In genomic region chr2:26000561-26001211, GRCh38 we compare ENCODE assay signal across 13 cellular contexts. TPM values are rescaled to one million over a fixed set of nuclear protein-coding genes. Genes with fewer than 3 reads are reported as not detected.
DNase-seq lines count a peak whose midpoint lies in the region; ATAC-seq, FAIRE-seq and TF ChIP-seq lines count a peak whose summit lies in the region.
"Had no signal": no experiment of that assay in that cellular context is flagged by ENCODE, and none has a peak within 500 bp of the region (broad histone marks: within the 10 kb centered on the region; RNA-seq: fewer than 3 reads in every experiment).

No MANE protein-coding gene starts in this region.

- DNase-seq in astrocyte (ENCODE audit: low read depth) (no peak), lung (ENCODE audit: low spot score) (no peak), testis (peak; percentile 43), NCI-H1930 (lab: John Stamatoyannopoulos, UW) (no peak), cerebellar nuclear complex (lab: John Stamatoyannopoulos, UW) (no peak), NCI-H128 (lab: John Stamatoyannopoulos, UW; ENCODE audit: unreplicated experiment) (no peak)
- DNase-seq: CD8-positive, alpha-beta memory T cell; endodermal cell; spleen had no signal

- intact Hi-C loops in testis (cut with DNase I; ENCODE audit: low total_unique reads), result no loop called here

- H2AFZ ChIP-seq in astrocyte (ENCODE audit: low read depth, low read length), result no peak overlapping the region

- no peaks in the 10 kb centered on the region for H3K27me3 ChIP-seq in astrocyte (ENCODE audit: insufficient read depth, low read length)
- H3K27me3 ChIP-seq in lung (ENCODE audit: control insufficient read depth, insufficient read depth), result no peaks in the 10 kb centered on the region
- no peaks in the 10 kb centered on the region for H3K27me3 ChIP-seq in testis
- H3K27me3 ChIP-seq: Peyer's patch, spleen had no signal

- TF ChIP-seq CTCF in astrocyte (IDR thresholded peaks at IDR 0.05; ENCODE audit: insufficient read depth, low read depth, low read length) (no peak), lung (IDR thresholded peaks at IDR 0.05; ENCODE audit: control extremely low read depth, extremely low read depth) (no peak), testis (IDR thresholded peaks at IDR 0.05) (no peak)

- H3K9me3 Mint-ChIP-seq in astrocyte (ENCODE audit: unreplicated experiment), result no peaks in the 10 kb centered on the region
- H3K9me3 Mint-ChIP-seq: CD8-positive, alpha-beta memory T cell; endodermal cell had no signal

- no peak for TF ChIP-seq EP300 in Ishikawa (IDR thresholded peaks at IDR 0.05; ENCODE audit: borderline replicate concordance)

- H3K36me3 Mint-ChIP-seq in astrocyte (ENCODE audit: low read depth, unreplicated experiment), result no peaks in the 10 kb centered on the region

- H3K4me2 ChIP-seq in astrocyte (ENCODE audit: low read length), result no peak overlapping the region

- no peak overlapping the region for H3K27ac ChIP-seq in astrocyte (ENCODE audit: low read depth, low read length)
- H3K27ac ChIP-seq in lung (ENCODE audit: low read depth in 1 of 2, low read length in 1 of 2), result no peak overlapping the region
- no peak overlapping the region for H3K27ac ChIP-seq in testis

- no peak for FAIRE-seq in astrocyte (lab: Jason Lieb, UNC)
- FAIRE-seq: H54 had no signal

- TF ChIP-seq RAD21 in Ishikawa (IDR thresholded peaks at IDR 0.05; ENCODE audit: low read depth), result peak; percentile 16; the same call in 1 of the 2 replicates

- H3K4me1 Mint-ChIP-seq in astrocyte (ENCODE audit: low read depth, unreplicated experiment), result peaks cover 19% of the 10 kb centered on the region
- H3K4me1 Mint-ChIP-seq: CD8-positive, alpha-beta memory T cell had no signal

- TF ChIP-seq POLR2A in testis (IDR thresholded peaks at IDR 0.05), result no peak

- peaks cover 14% of the 10 kb centered on the region for H3K4me1 ChIP-seq in astrocyte (ENCODE audit: insufficient read depth, low read length)
- peaks cover 5 to 13% of the 10 kb centered on the region in 2 donors for H3K4me1 ChIP-seq in lung (ENCODE audit: control insufficient read depth in 2 of 2, insufficient read depth in 2 of 2, low read length in 2 of 2)
- H3K4me1 ChIP-seq in testis, result peaks cover 24% of the 10 kb centered on the region

- peak overlapping the region; percentile 7 for H3K27ac Mint-ChIP-seq in astrocyte (ENCODE audit: unreplicated experiment)
- H3K27ac Mint-ChIP-seq: endodermal cell had no signal

- H3K79me2 ChIP-seq in astrocyte (ENCODE audit: insufficient read depth, low read length), result no peaks in the 10 kb centered on the region

- H3K4me3 ChIP-seq in astrocyte (ENCODE audit: insufficient read depth, low read depth, low read length) (no peak overlapping the region), lung (no peak overlapping the region), testis (no peak overlapping the region)
- H3K4me3 ChIP-seq: Peyer's patch had no signal

- WGBS in lung, 2 donors, result 63 to 64% methylated on average over 7 of the region's 7 CpGs
- 56 to 75% methylated on average over 7 of the region's 7 CpGs for WGBS in testis, 2 donors

- H3K36me3 ChIP-seq in astrocyte (ENCODE audit: insufficient read depth, low read length), result no peaks in the 10 kb centered on the region
- no peaks in the 10 kb centered on the region for H3K36me3 ChIP-seq in lung (ENCODE audit: control insufficient read depth in 2 of 2, insufficient read depth in 2 of 2, low read length in 2 of 2)
- H3K36me3 ChIP-seq in testis (ENCODE audit: low read depth, missing control alignments), result no peaks in the 10 kb centered on the region
- H3K36me3 ChIP-seq: Peyer's patch, spleen had no signal

- H3K9ac ChIP-seq in astrocyte (ENCODE audit: low read length), result no peak overlapping the region

- ATAC-seq in lung (ENCODE audit: insufficient read depth, low FRiP score), result peak; percentile 37
- ATAC-seq in GM18520 (IDR thresholded peaks at IDR 0.05; ENCODE audit: unreplicated experiment), result no peak

- H3K9me3 ChIP-seq in astrocyte (ENCODE audit: insufficient read depth, low read depth, low read length) (no peaks in the 10 kb centered on the region), lung (ENCODE audit: control insufficient read depth in 2 of 2, insufficient read depth in 1 of 2, low read length in 1 of 2) (no peaks in the 10 kb centered on the region), testis (no peaks in the 10 kb centered on the region)
- H3K9me3 ChIP-seq: Peyer's patch, spleen had no signal

- no peaks in the 10 kb centered on the region for H4K20me1 ChIP-seq in astrocyte (ENCODE audit: insufficient read depth, low read length)

- H3K4me3 Mint-ChIP-seq in astrocyte (ENCODE audit: unreplicated experiment), result no peak overlapping the region
- H3K4me3 Mint-ChIP-seq: CD8-positive, alpha-beta memory T cell; endodermal cell had no signal

- H3K27me3 Mint-ChIP-seq in astrocyte (ENCODE audit: low read depth, unreplicated experiment), result no peaks in the 10 kb centered on the region

TF ChIP-seq in Ishikawa, 13 proteins besides CTCF, POLR2A, EP300 and RAD21:
- no peak for TF ChIP-seq CEBPB (IDR thresholded peaks at IDR 0.05)
- TF ChIP-seq ZBTB7A (IDR thresholded peaks at IDR 0.05; ENCODE audit: low read depth), result no peak
- no peak for TF ChIP-seq TAF1 (IDR thresholded peaks at IDR 0.05; ENCODE audit: low read depth)
- TF ChIP-seq, protein P1, sequence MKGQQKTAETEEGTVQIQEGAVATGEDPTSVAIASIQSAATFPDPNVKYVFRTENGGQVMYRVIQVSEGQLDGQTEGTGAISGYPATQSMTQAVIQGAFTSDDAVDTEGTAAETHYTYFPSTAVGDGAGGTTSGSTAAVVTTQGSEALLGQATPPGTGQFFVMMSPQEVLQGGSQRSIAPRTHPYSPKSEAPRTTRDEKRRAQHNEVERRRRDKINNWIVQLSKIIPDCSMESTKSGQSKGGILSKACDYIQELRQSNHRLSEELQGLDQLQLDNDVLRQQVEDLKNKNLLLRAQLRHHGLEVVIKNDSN (IDR thresholded peaks at IDR 0.05), result peak; percentile 15; the same call in 1 of the 2 replicates
- peak; percentile 73 for TF ChIP-seq EGR1 (IDR thresholded peaks at IDR 0.05)

RNA-seq across cellular contexts. Expression of gene KIF3C, which starts 18.4 kb away (rescaled TPM):
- total RNA-seq in astrocyte, result 37.6 and 38.7 TPM in 2 replicates
- 1 to 10 TPM; 6.2 TPM for total RNA-seq in lung
- polyA plus RNA-seq in lung, result 1 to 10 TPM; 1.1 to 2.2 TPM
- total RNA-seq in testis, result 1 to 10 TPM; 8.7 to 9.8 TPM
- polyA plus RNA-seq in testis (ENCODE audit: insufficient read depth, low read depth, low replicate concordance), result 7.1 TPM

RNA-seq across cellular contexts. Expression of gene RAB10, which starts 33.2 kb away (rescaled TPM):
- 174 and 192 TPM in 2 replicates for total RNA-seq in astrocyte
- 100 to 1,000 TPM in 1 of 2 donors, 10 to 100 TPM in 1; 86.0 to 149 TPM for total RNA-seq in lung
- polyA plus RNA-seq in lung, result 10 to 100 TPM; 37.6 to 84.5 TPM
- 100 to 1,000 TPM in 1 of 2 donors, 10 to 100 TPM in 1; 96.8 to 112 TPM for total RNA-seq in testis
- polyA plus RNA-seq in testis (ENCODE audit: insufficient read depth, low read depth, low replicate concordance), result 74.8 TPM
